ENCODE assay signal across 9 cellular contexts in genomic region chr19:34366670-34367423, GRCh38. TPM values are rescaled to one million over a fixed set of nuclear protein-coding genes. Genes with fewer than 3 reads are reported as not detected.
DNase-seq lines count a peak whose midpoint lies in the region; ATAC-seq and TF ChIP-seq lines count a peak whose summit lies in the region.
"Had no signal": no experiment of that assay in that cellular context is flagged by ENCODE, and none has a peak within 500 bp of the region (broad histone marks: within the 10 kb centered on the region; RNA-seq: fewer than 3 reads in every experiment).

No MANE protein-coding gene starts in this region.

- peaks cover 14% of the 10 kb centered on the region for H3K36me3 ChIP-seq in fibroblast of lung (ENCODE audit: control insufficient read depth, insufficient read depth, low read length)

- H3K4me1 ChIP-seq in fibroblast of lung (ENCODE audit: control insufficient read depth, extremely low read depth, insufficient read depth, low read length): peaks cover 10% of the 10 kb centered on the region

- H3K9ac ChIP-seq in fibroblast of lung (ENCODE audit: insufficient read depth, low read length): no peak overlapping the region

- H3K9me3 Mint-ChIP-seq in activated CD4-positive, alpha-beta T cell treated with anti-CD3 and anti-CD28 coated beads for 36 hours (ENCODE audit: low read depth): no peaks in the 10 kb centered on the region
- no peaks in the 10 kb centered on the region for H3K9me3 Mint-ChIP-seq in stimulated activated memory B cell treated with anti-CD40 and anti-IgM and Interleukin-4, amounts not matched to agents 10 μg/mL and 1 μg/mL and 100 μg/mL, for 72 hours

- H4K20me1 ChIP-seq in fibroblast of lung (ENCODE audit: control insufficient read depth, extremely low read depth, insufficient read depth, low read length): no peaks in the 10 kb centered on the region

- H3K4me1 Mint-ChIP-seq in activated CD4-positive, alpha-beta T cell treated with anti-CD3 and anti-CD28 coated beads for 36 hours: peaks cover 53% of the 10 kb centered on the region
- H3K4me1 Mint-ChIP-seq in stimulated activated memory B cell treated with anti-CD40 and anti-IgM and Interleukin-4, amounts not matched to agents 10 μg/mL and 1 μg/mL and 100 μg/mL, for 72 hours: peaks cover 35% of the 10 kb centered on the region

- H2AFZ ChIP-seq in fibroblast of lung (ENCODE audit: low read length): no peak overlapping the region

- no peaks in the 10 kb centered on the region for H3K9me3 ChIP-seq in fibroblast of lung (ENCODE audit: control insufficient read depth, insufficient read depth, low read depth, low read length)

- H3K4me3 Mint-ChIP-seq in activated CD4-positive, alpha-beta T cell treated with anti-CD3 and anti-CD28 coated beads for 36 hours: peak overlapping the region; percentile 91
- peak overlapping the region; percentile 92 for H3K4me3 Mint-ChIP-seq in stimulated activated memory B cell treated with anti-CD40 and anti-IgM and Interleukin-4, amounts not matched to agents 10 μg/mL and 1 μg/mL and 100 μg/mL, for 72 hours

- H3K4me3 ChIP-seq in fibroblast of lung (replicated peaks in 1 of 4; ENCODE audit: control extremely low read depth in 1 of 4, insufficient read depth in 1 of 4, low read depth in 3 of 4, low read length in 4 of 4): peak overlapping the region in 3 of 4 experiments; percentile 45 to 75 (median 52)

- H3K4me2 ChIP-seq in fibroblast of lung (ENCODE audit: extremely low read depth, insufficient read depth, low read length): peak overlapping the region; percentile 92

- H3K27ac ChIP-seq in fibroblast of lung (ENCODE audit: insufficient read depth, low read length): no peak overlapping the region

- peak overlapping the region; percentile 90 for H3K27ac Mint-ChIP-seq in activated CD4-positive, alpha-beta T cell treated with anti-CD3 and anti-CD28 coated beads for 36 hours
- H3K27ac Mint-ChIP-seq in stimulated activated memory B cell treated with anti-CD40 and anti-IgM and Interleukin-4, amounts not matched to agents 10 μg/mL and 1 μg/mL and 100 μg/mL, for 72 hours: peak overlapping the region; percentile 82

- DNase-seq in activated CD4-positive, alpha-beta T cell treated with anti-CD3 and anti-CD28 coated beads for 36 hours: no peak
- DNase-seq in activated CD4-positive, alpha-beta T cell treated with anti-CD3 and anti-CD28 coated beads, Interleukin-2, amount 50 U/mL, for 48 hours: no peak
- DNase-seq in SKM-1 treated with dmso at 0.1 percent for 144 hours (lab: John Stamatoyannopoulos, UW; ENCODE audit: unreplicated experiment): peak; percentile 78
- peak; percentile 67 to 88 for DNase-seq in fibroblast of lung (ENCODE audit: low read depth in 2 of 2)
- no peak for DNase-seq in stimulated activated CD4-positive, alpha-beta T cell treated with anti-CD3 and anti-CD28 coated beads, Interleukin-4, amount 100 ng/mL, for 24 hours
- DNase-seq in central memory CD4-positive, alpha-beta T cell: no peak
- DNase-seq: cortex of kidney had no signal

- intact Hi-C loops in activated CD4-positive, alpha-beta T cell treated with anti-CD3 and anti-CD28 coated beads for 36 hours (cut with DNase I, micrococcal nuclease): loop anchor here in 1 of 2 experiments (5.0 kb wide), 1 partner anchor 60 kb away; the partner anchor contains the start of gene UBA2

- peaks cover 58% of the 10 kb centered on the region for H3K36me3 Mint-ChIP-seq in activated CD4-positive, alpha-beta T cell treated with anti-CD3 and anti-CD28 coated beads for 36 hours (ENCODE audit: low read depth)
- H3K36me3 Mint-ChIP-seq in stimulated activated memory B cell treated with anti-CD40 and anti-IgM and Interleukin-4, amounts not matched to agents 10 μg/mL and 1 μg/mL and 100 μg/mL, for 72 hours: peaks cover 43% of the 10 kb centered on the region

- H3K79me2 ChIP-seq in fibroblast of lung (ENCODE audit: control insufficient read depth, insufficient read depth, low read length): peaks cover 28% of the 10 kb centered on the region

- POLR2A ChIA-PET in activated CD4-positive, alpha-beta T cell treated with anti-CD3 and anti-CD28 coated beads for 36 hours (lab: Charles Lee): no interaction called here

- no peak for ATAC-seq in activated CD4-positive, alpha-beta T cell treated with anti-CD3 and anti-CD28 coated beads for 36 hours
- ATAC-seq in stimulated activated memory B cell treated with anti-CD40 and anti-IgM and Interleukin-4, amounts not matched to agents 10 μg/mL and 1 μg/mL and 100 μg/mL, for 72 hours: no peak
- ATAC-seq in GM21576 (IDR thresholded peaks at IDR 0.05; ENCODE audit: unreplicated experiment): no peak

- TF ChIP-seq CTCF in fibroblast of lung (conservative IDR thresholded peaks at IDR 0.05 in 1 of 2, IDR thresholded peaks at IDR 0.05 in 1 of 2; ENCODE audit: low read depth in 1 of 2, low read length in 2 of 2): no peak

- no peaks in the 10 kb centered on the region for H3K27me3 Mint-ChIP-seq in activated CD4-positive, alpha-beta T cell treated with anti-CD3 and anti-CD28 coated beads for 36 hours
- no peaks in the 10 kb centered on the region for H3K27me3 Mint-ChIP-seq in stimulated activated memory B cell treated with anti-CD40 and anti-IgM and Interleukin-4, amounts not matched to agents 10 μg/mL and 1 μg/mL and 100 μg/mL, for 72 hours

- H3K27me3 ChIP-seq in fibroblast of lung (ENCODE audit: control insufficient read depth, insufficient read depth, low read length): no peaks in the 10 kb centered on the region

- CTCF ChIA-PET in activated CD4-positive, alpha-beta T cell treated with anti-CD3 and anti-CD28 coated beads for 36 hours (lab: Charles Lee): interaction anchor here (1.1 to 1.3 kb wide), 2 partner anchors 20 to 134 kb away, joined by 5 to 7 read pairs; no protein-coding TSS in a partner anchor

RNA-seq across cellular contexts. Expression of gene GPI, which starts 1.9 kb away (rescaled TPM):
- 100 to 1,000 TPM; 686 to 839 TPM for total RNA-seq in activated CD4-positive, alpha-beta T cell treated with anti-CD3 and anti-CD28 coated beads for 36 hours
- 87.6 and 112 TPM in 2 replicates for total RNA-seq in fibroblast of lung
- polyA plus RNA-seq in fibroblast of lung: 172 and 173 TPM in 2 replicates
- polyA plus RNA-seq in fibroblast of lung (2012): 273 and 285 TPM in 2 replicates
- polyA minus RNA-seq in fibroblast of lung (ENCODE audit: low replicate concordance): 513 and 698 TPM in 2 replicates

RNA-seq across cellular contexts. Expression of gene PDCD2L, which starts 37.4 kb away (rescaled TPM):
- total RNA-seq in activated CD4-positive, alpha-beta T cell treated with anti-CD3 and anti-CD28 coated beads for 36 hours: 10 to 100 TPM; 31.0 to 35.2 TPM
- total RNA-seq in fibroblast of lung: 11.6 and 12.2 TPM in 2 replicates
- polyA plus RNA-seq in fibroblast of lung: 8.9 and 14.7 TPM in 2 replicates
- 8.3 and 10.3 TPM in 2 replicates for polyA plus RNA-seq in fibroblast of lung (2012)
- 13.1 and 17.0 TPM in 2 replicates for polyA minus RNA-seq in fibroblast of lung (ENCODE audit: low replicate concordance)

Comparison
In these comparisons a context has a peak if more than half of its experiments do, and no peak if none do; other contexts are left out.
1. DNase-seq: peak in SKM-1 treated with dmso at 0.1 percent for 144 hours (single experiment) and fibroblast of lung (2 of 2); none in activated CD4-positive, alpha-beta T cell treated with anti-CD3 and anti-CD28 coated beads for 36 hours (single experiment), activated CD4-positive, alpha-beta T cell treated with anti-CD3 and anti-CD28 coated beads, Interleukin-2, amount 50 U/mL, for 48 hours (0 of 2), stimulated activated CD4-positive, alpha-beta T cell treated with anti-CD3 and anti-CD28 coated beads, Interleukin-4, amount 100 ng/mL, for 24 hours (single experiment) and central memory CD4-positive, alpha-beta T cell (single experiment).